Comparison of ENCODE assay signal across 23 cellular contexts in the genomic region with DNA sequence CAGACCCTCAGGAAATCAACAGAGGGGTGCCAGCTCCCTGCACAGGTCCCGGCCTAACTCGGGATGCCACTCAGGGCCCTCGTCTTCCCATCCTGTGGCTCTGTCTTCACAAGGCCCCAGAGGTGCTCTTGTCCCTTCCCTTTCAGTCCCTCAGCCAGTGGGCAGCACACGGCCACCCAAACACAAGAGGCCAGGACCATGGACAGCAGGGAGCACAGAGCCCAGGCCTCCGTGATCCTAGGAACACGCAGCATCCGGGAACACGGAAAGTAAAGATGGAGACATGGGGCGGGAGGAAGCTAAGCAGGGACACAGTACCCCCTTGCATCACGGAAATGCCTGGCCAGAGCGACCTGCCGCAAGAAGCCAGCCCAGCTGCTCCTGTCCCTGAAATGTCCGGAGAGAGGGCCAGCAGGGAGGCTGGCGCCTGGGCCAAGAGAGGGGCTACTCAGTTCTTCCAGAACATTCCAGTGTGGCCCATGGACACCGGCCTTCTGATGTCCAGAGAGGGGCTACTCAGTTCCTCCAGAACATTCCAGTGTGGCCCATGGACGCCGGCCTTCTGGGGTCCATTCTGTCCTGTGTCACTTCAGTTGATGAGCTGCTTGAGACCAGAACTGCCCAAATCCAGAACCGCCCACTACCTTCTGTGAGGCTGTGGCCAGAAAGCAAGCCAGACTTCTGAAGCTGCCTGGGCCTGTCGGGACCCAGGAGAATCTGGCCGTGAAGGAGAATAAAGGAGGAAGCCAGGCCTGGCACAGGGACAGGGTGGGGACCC.
DNase-seq lines count a peak whose midpoint lies in the region; ATAC-seq and TF ChIP-seq lines count a peak whose summit lies in the region.
"Had no signal": no experiment of that assay in that cellular context is flagged by ENCODE, and none has a peak within 500 bp of the region (broad histone marks: within the 10 kb centered on the region; RNA-seq: fewer than 3 reads in every experiment).

No MANE protein-coding gene starts in this region.

- H3K36me3 ChIP-seq in right lobe of liver (no peaks in the 10 kb centered on the region), spleen (peaks cover 0 to 26% (median 0%) of the 10 kb centered on the region in 6 donors), vagina (no peaks in the 10 kb centered on the region)
- H3K36me3 ChIP-seq: BE2C had no signal

- ATAC-seq in activated naive CD8-positive, alpha-beta T cell treated with anti-CD3 and anti-CD28 coated beads, Interleukin-2, amount 10 ng/mL, durations not matched to agents 7 days and 5 days (ENCODE audit: low read depth), result no peak
- ATAC-seq in activated naive CD8-positive, alpha-beta T cell treated with anti-CD3 and anti-CD28 coated beads, Interleukin-2, amount 50 U/mL, for 24 hours, result no peak
- no peak for ATAC-seq in right lobe of liver
- ATAC-seq: activated CD8-positive, alpha-beta memory T cell treated with anti-CD3 and anti-CD28 coated beads, Interleukin-2, amount 10 ng/mL, durations not matched to agents 7 days and 5 days; left colon had no signal

- peaks cover 0 to 10% (median 0%) of the 10 kb centered on the region in 45 donors for H3K27me3 ChIP-seq in dorsolateral prefrontal cortex
- no peaks in the 10 kb centered on the region for H3K27me3 ChIP-seq in right lobe of liver
- H3K27me3 ChIP-seq in spleen (replicated peaks in 1 of 7), result no peaks in the 10 kb centered on the region
- no peaks in the 10 kb centered on the region for H3K27me3 ChIP-seq in vagina
- H3K27me3 ChIP-seq: BE2C had no signal

- H3K27ac ChIP-seq in dorsolateral prefrontal cortex, result no peak overlapping the region
- H3K27ac ChIP-seq in right lobe of liver, result no peak overlapping the region
- no peak overlapping the region for H3K27ac ChIP-seq in spleen
- no peak overlapping the region for H3K27ac ChIP-seq in vagina

- H3K9me3 Mint-ChIP-seq in activated naive CD8-positive, alpha-beta T cell treated with anti-CD3 and anti-CD28 coated beads, Interleukin-2, amount 10 ng/mL, durations not matched to agents 7 days and 5 days, result peaks cover 7% of the 10 kb centered on the region
- H3K9me3 Mint-ChIP-seq in activated naive CD8-positive, alpha-beta T cell treated with anti-CD3 and anti-CD28 coated beads, Interleukin-2, amount 50 U/mL, for 24 hours, result peaks cover 18% of the 10 kb centered on the region
- H3K9me3 Mint-ChIP-seq: activated CD4-positive, alpha-beta T cell treated with anti-CD3 and anti-CD28 coated beads, Interleukin-2, amount 10 ng/mL, durations not matched to agents 24 days and 14 days had no signal

- no peak overlapping the region for H3K4me3 Mint-ChIP-seq in activated naive CD8-positive, alpha-beta T cell treated with anti-CD3 and anti-CD28 coated beads, Interleukin-2, amount 10 ng/mL, durations not matched to agents 7 days and 5 days
- H3K4me3 Mint-ChIP-seq in activated naive CD8-positive, alpha-beta T cell treated with anti-CD3 and anti-CD28 coated beads, Interleukin-2, amount 50 U/mL, for 24 hours, result no peak overlapping the region
- H3K4me3 Mint-ChIP-seq: activated CD4-positive, alpha-beta T cell treated with anti-CD3 and anti-CD28 coated beads, Interleukin-2, amount 10 ng/mL, durations not matched to agents 24 days and 14 days; activated CD8-positive, alpha-beta memory T cell treated with anti-CD3 and anti-CD28 coated beads, Interleukin-2, amount 10 ng/mL, durations not matched to agents 7 days and 5 days; activated naive CD8-positive, alpha-beta T cell treated with anti-CD3 and anti-CD28 coated beads for 36 hours; HFFc6; nephron had no signal

- 36% methylated on average over 6 of the region's 20 CpGs for WGBS in right lobe of liver (ENCODE audit: insufficient coverage, low coverage, low lambda C conversion rate, missing lambda C conversion rate)
- 82 to 92% (median 86%) methylated on average over 6 to 20 of the region's 20 CpGs for WGBS in spleen, 5 donors

- DNase-seq in activated naive CD8-positive, alpha-beta T cell treated with anti-CD3 and anti-CD28 coated beads, Interleukin-2, amount 10 ng/mL, durations not matched to agents 7 days and 5 days, result peak; percentile 21
- DNase-seq in activated naive CD8-positive, alpha-beta T cell treated with anti-CD3 and anti-CD28 coated beads, Interleukin-2, amount 50 U/mL, for 24 hours, result no peak
- peak in 6 of 10 donors; percentile 7 to 35 (median 16) for DNase-seq in dorsolateral prefrontal cortex
- DNase-seq in right lobe of liver, result peak in 2 of 3 donors; percentile 29 to 30
- peak; percentile 59 for DNase-seq in spleen
- no peak for DNase-seq in NCI-H526 treated with DMSO at 0.1 percent for 48 hours (lab: John Stamatoyannopoulos, UW)
- DNase-seq in vagina (ENCODE audit: extremely low spot score in 2 of 2), result no peak
- DNase-seq in NCI-H2171 (lab: John Stamatoyannopoulos, UW), result no peak
- DNase-seq: activated CD4-positive, alpha-beta T cell treated with anti-CD3 and anti-CD28 coated beads, Interleukin-2, amount 10 ng/mL, durations not matched to agents 24 days and 14 days; activated CD8-positive, alpha-beta memory T cell treated with anti-CD3 and anti-CD28 coated beads, Interleukin-2, amount 10 ng/mL, durations not matched to agents 7 days and 5 days; activated naive CD8-positive, alpha-beta T cell treated with anti-CD3 and anti-CD28 coated beads for 36 hours; BE2C; cerebellar nuclear complex; DMS53; GF-D8; HFFc6; left colon; midbrain; NCI-H1417; NCI-H510A; T-helper 2 cell had no signal

- H3K27ac Mint-ChIP-seq in activated naive CD8-positive, alpha-beta T cell treated with anti-CD3 and anti-CD28 coated beads, Interleukin-2, amount 10 ng/mL, durations not matched to agents 7 days and 5 days, result no peak overlapping the region
- H3K27ac Mint-ChIP-seq in activated naive CD8-positive, alpha-beta T cell treated with anti-CD3 and anti-CD28 coated beads, Interleukin-2, amount 50 U/mL, for 24 hours, result no peak overlapping the region
- H3K27ac Mint-ChIP-seq: activated CD4-positive, alpha-beta T cell treated with anti-CD3 and anti-CD28 coated beads, Interleukin-2, amount 10 ng/mL, durations not matched to agents 24 days and 14 days; activated CD8-positive, alpha-beta memory T cell treated with anti-CD3 and anti-CD28 coated beads, Interleukin-2, amount 10 ng/mL, durations not matched to agents 7 days and 5 days; activated naive CD8-positive, alpha-beta T cell treated with anti-CD3 and anti-CD28 coated beads for 36 hours; HFFc6; nephron had no signal

- TF ChIP-seq CTCF in dorsolateral prefrontal cortex (IDR thresholded peaks at IDR 0.05 in 54 of 56, conservative IDR thresholded peaks at IDR 0.05 in 2 of 56; ENCODE audit: low read depth in 1 of 56, partially characterized antibody in 56 of 56) (no peak), right lobe of liver (IDR thresholded peaks at IDR 0.05) (no peak), spleen (IDR thresholded peaks at IDR 0.05 in 8 of 11, conservative IDR thresholded peaks at IDR 0.05 in 3 of 11) (no peak), vagina (IDR thresholded peaks at IDR 0.05) (no peak)

- H3K9me3 ChIP-seq in right lobe of liver, result no peaks in the 10 kb centered on the region
- H3K9me3 ChIP-seq in spleen, result peaks cover 0 to 26% (median 16%) of the 10 kb centered on the region in 8 donors
- no peaks in the 10 kb centered on the region for H3K9me3 ChIP-seq in vagina
- H3K9me3 ChIP-seq: BE2C had no signal

- intact Hi-C loops in dorsolateral prefrontal cortex (cut with DNase I) (no loop called here), right lobe of liver (cut with DNase I) (no loop called here), spleen (cut with DNase I; ENCODE audit: low total_unique reads) (no loop called here), vagina (cut with DNase I) (no loop called here)

- H3K4me3 ChIP-seq in dorsolateral prefrontal cortex (no peak overlapping the region), right lobe of liver (no peak overlapping the region), spleen (no peak overlapping the region), vagina (no peak overlapping the region)

- H3K4me1 Mint-ChIP-seq in activated naive CD8-positive, alpha-beta T cell treated with anti-CD3 and anti-CD28 coated beads, Interleukin-2, amount 10 ng/mL, durations not matched to agents 7 days and 5 days, result no peaks in the 10 kb centered on the region
- no peaks in the 10 kb centered on the region for H3K4me1 Mint-ChIP-seq in activated naive CD8-positive, alpha-beta T cell treated with anti-CD3 and anti-CD28 coated beads, Interleukin-2, amount 50 U/mL, for 24 hours
- H3K4me1 Mint-ChIP-seq: activated CD4-positive, alpha-beta T cell treated with anti-CD3 and anti-CD28 coated beads, Interleukin-2, amount 10 ng/mL, durations not matched to agents 24 days and 14 days; activated CD8-positive, alpha-beta memory T cell treated with anti-CD3 and anti-CD28 coated beads, Interleukin-2, amount 10 ng/mL, durations not matched to agents 7 days and 5 days; activated naive CD8-positive, alpha-beta T cell treated with anti-CD3 and anti-CD28 coated beads for 36 hours; nephron had no signal

- TF ChIP-seq POLR2A in right lobe of liver (IDR thresholded peaks at IDR 0.05) (no peak), spleen (IDR thresholded peaks at IDR 0.05) (no peak), vagina (IDR thresholded peaks at IDR 0.05) (no peak)

- POLR2A ChIA-PET in activated naive CD8-positive, alpha-beta T cell treated with anti-CD3 and anti-CD28 coated beads, Interleukin-2, amount 10 ng/mL, durations not matched to agents 7 days and 5 days (lab: Charles Lee), result no interaction called here

- H3K4me1 ChIP-seq in right lobe of liver (no peaks in the 10 kb centered on the region), spleen (peaks cover 0 to 6% (median 0%) of the 10 kb centered on the region in 6 donors), vagina (no peaks in the 10 kb centered on the region)
- H3K4me1 ChIP-seq: BE2C had no signal

- H3K27me3 Mint-ChIP-seq in activated naive CD8-positive, alpha-beta T cell treated with anti-CD3 and anti-CD28 coated beads, Interleukin-2, amount 10 ng/mL, durations not matched to agents 7 days and 5 days, result no peaks in the 10 kb centered on the region
- H3K27me3 Mint-ChIP-seq in activated naive CD8-positive, alpha-beta T cell treated with anti-CD3 and anti-CD28 coated beads, Interleukin-2, amount 50 U/mL, for 24 hours, result no peaks in the 10 kb centered on the region
- H3K27me3 Mint-ChIP-seq: activated CD4-positive, alpha-beta T cell treated with anti-CD3 and anti-CD28 coated beads, Interleukin-2, amount 10 ng/mL, durations not matched to agents 24 days and 14 days; activated CD8-positive, alpha-beta memory T cell treated with anti-CD3 and anti-CD28 coated beads, Interleukin-2, amount 10 ng/mL, durations not matched to agents 7 days and 5 days; activated naive CD8-positive, alpha-beta T cell treated with anti-CD3 and anti-CD28 coated beads for 36 hours; IgD-negative memory B cell had no signal

- H3K36me3 Mint-ChIP-seq in activated naive CD8-positive, alpha-beta T cell treated with anti-CD3 and anti-CD28 coated beads, Interleukin-2, amount 10 ng/mL, durations not matched to agents 7 days and 5 days, result peaks cover 5% of the 10 kb centered on the region
- H3K36me3 Mint-ChIP-seq in activated naive CD8-positive, alpha-beta T cell treated with anti-CD3 and anti-CD28 coated beads, Interleukin-2, amount 50 U/mL, for 24 hours (ENCODE audit: low read depth), result peaks cover 11% of the 10 kb centered on the region
- H3K36me3 Mint-ChIP-seq: activated CD8-positive, alpha-beta memory T cell treated with anti-CD3 and anti-CD28 coated beads, Interleukin-2, amount 10 ng/mL, durations not matched to agents 7 days and 5 days had no signal

Comparison
In these comparisons a context has a peak if more than half of its experiments do, and no peak if none do; other contexts are left out.
1. DNase-seq: peak in activated naive CD8-positive, alpha-beta T cell treated with anti-CD3 and anti-CD28 coated beads, Interleukin-2, amount 10 ng/mL, durations not matched to agents 7 days and 5 days (single experiment), dorsolateral prefrontal cortex (6 of 10), right lobe of liver (2 of 3) and spleen (single experiment); none in activated naive CD8-positive, alpha-beta T cell treated with anti-CD3 and anti-CD28 coated beads, Interleukin-2, amount 50 U/mL, for 24 hours (single experiment), NCI-H526 treated with DMSO at 0.1 percent for 48 hours (single experiment), vagina (0 of 2) and NCI-H2171 (single experiment).